In genomic region chr5:179259731-179260323, GRCh38 we compare ENCODE assay signal across 1 cellular context.
TF ChIP-seq lines count a peak whose summit lies in the region.

No MANE protein-coding gene starts in this region.

TF ChIP-seq in SK-N-SH treated with all-trans-retinoic acid at 6 μM for 48 hours, 23 proteins besides CTCF, POLR2A, EP300 and RAD21:
- TF ChIP-seq CREB5 (CRISPR knock-in tag; IDR thresholded peaks at IDR 0.05; ENCODE audit: low read depth), result no peak
